In the genomic region with DNA sequence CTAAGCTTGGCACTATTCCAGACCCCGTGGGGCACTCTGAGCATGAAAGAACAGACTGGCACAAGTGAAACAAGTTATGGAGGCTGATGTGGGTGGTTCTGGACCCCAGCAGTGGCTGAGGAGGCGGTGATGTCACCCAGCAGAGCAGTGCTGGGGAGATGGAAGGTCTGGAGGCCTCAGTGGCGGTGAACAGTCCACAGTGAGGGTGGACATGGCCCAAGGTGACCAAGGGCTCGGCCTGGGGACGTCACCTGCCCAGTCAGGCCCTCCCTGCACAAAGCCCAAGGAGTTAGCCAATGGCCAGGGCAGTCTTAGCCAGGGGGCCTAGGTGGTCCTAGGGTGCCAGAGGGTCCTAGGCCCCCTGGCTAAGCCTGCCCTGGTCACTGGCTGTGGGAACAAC, we compare ENCODE assay signal across 30 cellular contexts.
"Had no signal": no experiment of that assay in that cellular context is flagged by ENCODE, and none has a peak within 500 bp of the region (broad histone marks: within the 10 kb centered on the region; RNA-seq: fewer than 3 reads in every experiment).

No MANE protein-coding gene starts in this region.

- H3K27ac Mint-ChIP-seq: activated CD4-positive, alpha-beta T cell treated with anti-CD3 and anti-CD28 coated beads, Interleukin-2, amount 10 ng/mL, durations not matched to agents 24 days and 14 days; activated CD8-positive, alpha-beta T cell treated with anti-CD3 and anti-CD28 coated beads for 36 hours; activated T-cell treated with anti-CD3 and anti-CD28 coated beads, Interleukin-2, amount 50 U/mL, for 72 hours; activated T-helper 17 cell treated with anti-CD3 and anti-CD28 coated beads, Interleukin-2, amount 50 U/mL, for 72 hours; T-helper 1 cell treated with Interleukin-12 subunit alpha and Interleukin-12 subunit beta and Interleukin-4 antibody, amounts not matched to agents 30 μg/mL and 1 μg/mL, for 36 hours; T-helper 2 cell treated with Interferon-gamma antibody and Interleukin-4, amounts not matched to agents 5 μg/mL and 100 μg/mL, for 36 hours had no signal

- H3K9me3 Mint-ChIP-seq: activated CD4-positive, alpha-beta T cell treated with anti-CD3 and anti-CD28 coated beads, Interleukin-2, amount 10 ng/mL, durations not matched to agents 24 days and 14 days; activated CD8-positive, alpha-beta T cell treated with anti-CD3 and anti-CD28 coated beads for 36 hours; activated T-cell treated with anti-CD3 and anti-CD28 coated beads, Interleukin-2, amount 50 U/mL, for 72 hours; activated T-helper 17 cell treated with anti-CD3 and anti-CD28 coated beads, Interleukin-2, amount 50 U/mL, for 72 hours; T-helper 1 cell treated with Interleukin-12 subunit alpha and Interleukin-12 subunit beta and Interleukin-4 antibody, amounts not matched to agents 30 μg/mL and 1 μg/mL, for 36 hours; T-helper 2 cell treated with Interferon-gamma antibody and Interleukin-4, amounts not matched to agents 5 μg/mL and 100 μg/mL, for 36 hours had no signal

- H3K27ac ChIP-seq: adrenal gland, body of pancreas, breast epithelium, SJCRH30, SK-N-MC had no signal

- H3K4me1 ChIP-seq: breast epithelium, SJCRH30 had no signal

- H3K4me3 Mint-ChIP-seq: activated CD4-positive, alpha-beta T cell treated with anti-CD3 and anti-CD28 coated beads, Interleukin-2, amount 10 ng/mL, durations not matched to agents 24 days and 14 days; activated CD8-positive, alpha-beta T cell treated with anti-CD3 and anti-CD28 coated beads for 36 hours; activated T-cell treated with anti-CD3 and anti-CD28 coated beads, Interleukin-2, amount 50 U/mL, for 72 hours; activated T-helper 17 cell treated with anti-CD3 and anti-CD28 coated beads, Interleukin-2, amount 50 U/mL, for 72 hours; T-helper 1 cell treated with Interleukin-12 subunit alpha and Interleukin-12 subunit beta and Interleukin-4 antibody, amounts not matched to agents 30 μg/mL and 1 μg/mL, for 36 hours; T-helper 2 cell treated with Interferon-gamma antibody and Interleukin-4, amounts not matched to agents 5 μg/mL and 100 μg/mL, for 36 hours had no signal

- H3K27me3 Mint-ChIP-seq: activated CD8-positive, alpha-beta T cell treated with anti-CD3 and anti-CD28 coated beads for 36 hours; activated T-helper 17 cell treated with anti-CD3 and anti-CD28 coated beads, Interleukin-2, amount 50 U/mL, for 72 hours had no signal

- H3K4me3 ChIP-seq: adrenal gland, body of pancreas, breast epithelium, MG63, SJCRH30, SK-N-MC had no signal

- H3K9me3 ChIP-seq: adrenal gland, body of pancreas, breast epithelium, MG63, SJCRH30 had no signal

- ATAC-seq: activated CD8-positive, alpha-beta T cell treated with anti-CD3 and anti-CD28 coated beads for 36 hours; activated T-cell treated with anti-CD3 and anti-CD28 coated beads, Interleukin-2, amount 50 U/mL, for 72 hours; activated T-helper 17 cell treated with anti-CD3 and anti-CD28 coated beads, Interleukin-2, amount 50 U/mL, for 72 hours; body of pancreas; Panc1 had no signal

- H3K36me3 ChIP-seq: adrenal gland, breast epithelium, MG63, SJCRH30 had no signal

- DNase-seq: activated CD4-positive, alpha-beta T cell treated with anti-CD3 and anti-CD28 coated beads, Interleukin-2, amount 10 ng/mL, durations not matched to agents 24 days and 14 days; activated CD4-positive, alpha-beta T cell treated with anti-CD3 and anti-CD28 coated beads, Interleukin-2, amount 50 U/mL, for 4 hours; activated CD8-positive, alpha-beta T cell treated with anti-CD3 and anti-CD28 coated beads for 36 hours; activated effector memory CD4-positive, alpha-beta T cell treated with anti-CD3 and anti-CD28 coated beads, Interleukin-2, amount 50 U/mL, for 16 hours; activated naive CD4-positive, alpha-beta T cell; activated naive CD4-positive, alpha-beta T cell treated with anti-CD3 and anti-CD28 coated beads, Interleukin-2, amount 50 U/mL, for 16 hours; activated T-cell treated with anti-CD3 and anti-CD28 coated beads, Interleukin-2, amount 50 U/mL, for 1 hour; activated T-cell treated with anti-CD3 and anti-CD28 coated beads, Interleukin-2, amount 50 U/mL, for 72 hours; adrenal gland; body of pancreas; central memory CD4-positive, alpha-beta T cell; Kasumi-1; KG1; MG63; NCI-H1048; NCI-H1105 treated with DMSO at 0.1 percent for 48 hours; NCI-H1436; NCI-H1694; NCI-H1930; NCI-H2081 treated with DMSO at 0.1 percent for 48 hours; NCI-H345; NCI-H524 treated with DMSO at 0.1 percent for 48 hours; SHP77; SJCRH30 had no signal
